In the genomic region with DNA sequence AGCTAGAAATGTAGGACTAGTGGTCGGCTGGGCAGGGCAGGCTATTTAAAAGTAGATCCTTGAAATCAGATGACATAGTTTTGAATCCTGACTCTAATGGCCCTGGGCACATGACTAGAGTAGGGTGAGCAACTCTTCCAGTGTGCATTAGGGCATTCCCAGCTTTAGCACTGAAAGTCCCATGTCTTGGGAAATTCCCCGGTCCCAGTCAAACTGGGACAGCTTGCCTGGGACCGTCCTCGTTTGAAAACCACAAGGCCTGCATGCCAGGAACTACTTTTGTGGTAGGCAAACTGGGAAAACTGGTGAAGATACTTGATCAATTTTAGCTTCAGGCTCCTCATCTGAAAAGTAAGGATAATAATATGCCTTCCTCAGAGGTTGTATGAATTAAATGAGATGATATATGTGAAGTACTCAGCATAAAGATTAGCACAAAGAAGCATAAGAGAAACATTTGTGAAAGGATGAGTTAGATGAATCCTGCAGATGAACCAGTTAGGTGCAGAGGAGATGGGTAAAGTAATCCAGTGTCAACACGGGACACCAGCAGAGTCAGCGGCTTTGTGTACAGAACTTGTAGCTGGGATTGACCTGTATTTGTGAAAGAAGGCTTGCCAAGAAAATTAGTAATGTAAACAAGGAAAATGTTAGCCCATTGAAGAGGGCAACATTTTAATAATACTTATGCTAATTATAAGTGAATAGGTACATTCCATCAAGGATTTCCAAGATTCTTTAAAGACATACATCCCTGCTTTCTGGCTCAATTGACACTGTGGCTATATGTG, we compare ENCODE assay signal across 18 cellular contexts.
DNase-seq lines count a peak whose midpoint lies in the region; ATAC-seq, FAIRE-seq and TF ChIP-seq lines count a peak whose summit lies in the region.
"Had no signal": no experiment of that assay in that cellular context is flagged by ENCODE, and none has a peak within 500 bp of the region (broad histone marks: within the 10 kb centered on the region; RNA-seq: fewer than 3 reads in every experiment).

No MANE protein-coding gene starts in this region.

- H3K27ac ChIP-seq in GM23338 (ENCODE audit: low read depth) (no peak overlapping the region), SU-DHL-6 (ENCODE audit: low read depth, low read length) (peak overlapping the region; percentile 99), HepG2 (ENCODE audit: extremely low read length, insufficient read depth, low read length) (no peak overlapping the region)
- H3K27ac ChIP-seq: PC-9, psoas muscle, SJCRH30 had no signal

- no peaks in the 10 kb centered on the region for H3K79me2 ChIP-seq in GM23338 (replicated peaks; ENCODE audit: insufficient read depth)
- peaks cover 10% of the 10 kb centered on the region; the same call in 1 of the 2 replicates for H3K79me2 ChIP-seq in SU-DHL-6 (ENCODE audit: insufficient read depth, low read length)
- H3K79me2 ChIP-seq in HepG2 (ENCODE audit: insufficient read depth, low read length), result no peaks in the 10 kb centered on the region

- peaks cover 26% of the 10 kb centered on the region for H3K4me1 ChIP-seq in GM23338 (ENCODE audit: insufficient read depth)
- H3K4me1 ChIP-seq in HepG2 (ENCODE audit: insufficient read depth, low read length), result 0 out of 2 replicates have a peak, but pooled peaks cover 4% of the 10 kb centered on the region
- H3K4me1 ChIP-seq: psoas muscle, SJCRH30 had no signal

- no peak overlapping the region for H3K27ac Mint-ChIP-seq in GM23338
- no peak overlapping the region for H3K27ac Mint-ChIP-seq in nephron progenitor cell
- H3K27ac Mint-ChIP-seq: CD8-positive, alpha-beta T cell; T-helper 1 cell treated with Interleukin-12 subunit alpha and Interleukin-12 subunit beta and Interleukin-4 antibody, amounts not matched to agents 30 μg/mL and 1 μg/mL, for 36 hours had no signal

- FAIRE-seq in HepG2 (lab: Jason Lieb, UNC), result no peak

- ATAC-seq in GM23338 (no peak), HepG2 (no peak), HG02840 (IDR thresholded peaks at IDR 0.05; ENCODE audit: low FRiP score, unreplicated experiment) (no peak), HG02970 (IDR thresholded peaks at IDR 0.05; ENCODE audit: low FRiP score, unreplicated experiment) (no peak)
- ATAC-seq: CD8-positive, alpha-beta T cell had no signal

- H3K4me2 ChIP-seq in GM23338 (no peak overlapping the region), SU-DHL-6 (ENCODE audit: low read depth, low read length, poor library complexity, severe bottlenecking) (peak overlapping the region; percentile 60), HepG2 (ENCODE audit: low read depth, low read length) (no peak overlapping the region)
- H3K4me2 ChIP-seq: PC-9 had no signal

- TF ChIP-seq POLR2A in HepG2 (IDR thresholded peaks at IDR 0.05; ENCODE audit: insufficient read depth in 1 of 2, low read depth in 2 of 2, low read length in 2 of 2), result no peak

- intact Hi-C loops in HepG2 (cut with micrococcal nuclease; ENCODE audit: unreplicated experiment), result loop anchor here (10.0 kb wide), 3 partner anchors 144 to 436 kb away; no protein-coding TSS in a partner anchor

- no peak for TF ChIP-seq CTCF in GM23338 (conservative IDR thresholded peaks at IDR 0.05; ENCODE audit: low read depth in 2 of 2)
- no peak for TF ChIP-seq CTCF in SU-DHL-6 (IDR thresholded peaks at IDR 0.05; ENCODE audit: insufficient read depth, low read length, poor library complexity, severe bottlenecking)
- TF ChIP-seq CTCF in HepG2 (CRISPR knock-in tag; IDR thresholded peaks at IDR 0.05), result no peak
- TF ChIP-seq CTCF in nephron progenitor cell (IDR thresholded peaks at IDR 0.05), result no peak
- no peak for TF ChIP-seq CTCF in GM10266 (IDR thresholded peaks at IDR 0.05; ENCODE audit: control insufficient read depth, insufficient read depth, low read depth, missing control alignments)

- H3K4me3 ChIP-seq in GM23338, result no peak overlapping the region
- no peak overlapping the region for H3K4me3 ChIP-seq in SU-DHL-6 (ENCODE audit: insufficient read depth, low read length, poor library complexity, severe bottlenecking)
- no peak overlapping the region for H3K4me3 ChIP-seq in HepG2 (replicated peaks in 1 of 3; ENCODE audit: insufficient read depth in 1 of 3, low read depth in 2 of 3, low read length in 3 of 3)
- H3K4me3 ChIP-seq: PC-9, psoas muscle, SJCRH30, skin epidermis had no signal

- no peak for TF ChIP-seq EP300 in HepG2 (IDR thresholded peaks at IDR 0.05; ENCODE audit: low read depth in 2 of 2, low read length in 2 of 2)
- TF ChIP-seq EP300 in HepG2 (CRISPR knock-in tag; IDR thresholded peaks at IDR 0.05; ENCODE audit: borderline replicate concordance), result no peak

- H3F3A ChIP-seq in GM23338 (replicated peaks; ENCODE audit: low read depth), result no peaks in the 10 kb centered on the region
- peaks cover 43% of the 10 kb centered on the region for H3F3A ChIP-seq in SU-DHL-6 (ENCODE audit: insufficient read depth)

- H3K36me3 Mint-ChIP-seq in GM23338 (ENCODE audit: low read depth) (no peaks in the 10 kb centered on the region), nephron progenitor cell (ENCODE audit: low read depth) (no peaks in the 10 kb centered on the region)
- H3K36me3 Mint-ChIP-seq: CD8-positive, alpha-beta T cell had no signal

- no peaks in the 10 kb centered on the region for H3K9me3 Mint-ChIP-seq in GM23338
- H3K9me3 Mint-ChIP-seq in nephron progenitor cell, result no peaks in the 10 kb centered on the region
- H3K9me3 Mint-ChIP-seq: CD8-positive, alpha-beta T cell; T-helper 1 cell treated with Interleukin-12 subunit alpha and Interleukin-12 subunit beta and Interleukin-4 antibody, amounts not matched to agents 30 μg/mL and 1 μg/mL, for 36 hours had no signal

- in situ Hi-C loops in HepG2 (cut with HindIII; ENCODE audit: extremely low pct_ligation_motif_present, low pct_unique_long_range_greater_than_20kb), result loop anchor here (25.0 kb wide), 1 partner anchor 457 kb away; a partner anchor contains a TSS

- H2AFZ ChIP-seq in GM23338, result peak overlapping the region; percentile 0; the same call in 1 of the 2 replicates
- H2AFZ ChIP-seq in SU-DHL-6 (ENCODE audit: low read depth, low read length, severe bottlenecking), result no peak overlapping the region
- no peak overlapping the region for H2AFZ ChIP-seq in HepG2 (ENCODE audit: low read length)
- H2AFZ ChIP-seq: PC-9 had no signal

- H3K4me1 Mint-ChIP-seq in GM23338 (peaks cover 9% of the 10 kb centered on the region), nephron progenitor cell (peaks cover 10% of the 10 kb centered on the region)

- H3K4me3 Mint-ChIP-seq in GM23338 (no peak overlapping the region), nephron progenitor cell (no peak overlapping the region)
- H3K4me3 Mint-ChIP-seq: CD8-positive, alpha-beta T cell; T-helper 1 cell treated with Interleukin-12 subunit alpha and Interleukin-12 subunit beta and Interleukin-4 antibody, amounts not matched to agents 30 μg/mL and 1 μg/mL, for 36 hours had no signal

- H3K27me3 Mint-ChIP-seq in GM23338 (ENCODE audit: insufficient read depth, low read depth, poor library complexity) (peaks cover 4% of the 10 kb centered on the region), nephron progenitor cell (ENCODE audit: low read depth, poor library complexity) (peaks cover 14% of the 10 kb centered on the region)

- H3K9me3 ChIP-seq in SU-DHL-6 (ENCODE audit: insufficient read depth, low read length) (no peaks in the 10 kb centered on the region), HepG2 (ENCODE audit: low read length) (no peaks in the 10 kb centered on the region)
- H3K9me3 ChIP-seq: psoas muscle, SJCRH30 had no signal

- CTCF ChIA-PET in HepG2 (lab: Yijun Ruan, JAX; ENCODE audit: low intra/inter-chr PET ratio, low total read pairs), result no interaction called here

- H3K9me2 ChIP-seq in GM23338 (ENCODE audit: insufficient read depth) (peaks cover 2% of the 10 kb centered on the region), SU-DHL-6 (replicated peaks; ENCODE audit: insufficient read depth, low read length) (no peaks in the 10 kb centered on the region)

- H3K36me3 ChIP-seq in GM23338 (ENCODE audit: insufficient read depth), result no peaks in the 10 kb centered on the region
- no peaks in the 10 kb centered on the region for H3K36me3 ChIP-seq in SU-DHL-6 (ENCODE audit: low read length)
- no peaks in the 10 kb centered on the region for H3K36me3 ChIP-seq in HepG2 (replicated peaks in 1 of 2; ENCODE audit: control insufficient read depth in 1 of 2, insufficient read depth in 2 of 2, low read length in 2 of 2)
- H3K36me3 ChIP-seq: SJCRH30 had no signal

- 33% methylated on average over 6 of the region's 6 CpGs for WGBS in HepG2 (ENCODE audit: low lambda C conversion rate)

- 0 out of 2 replicates have a peak overlapping the region, but pooled peaks have one; percentile 5 for H3K9ac ChIP-seq in SU-DHL-6 (ENCODE audit: low read length)
- no peak overlapping the region for H3K9ac ChIP-seq in HepG2 (ENCODE audit: insufficient read depth, low read depth, low read length)

- H4K20me1 ChIP-seq in GM23338 (replicated peaks; ENCODE audit: insufficient read depth), result no peaks in the 10 kb centered on the region
- no peaks in the 10 kb centered on the region for H4K20me1 ChIP-seq in SU-DHL-6 (ENCODE audit: low read depth, low read length)
- H4K20me1 ChIP-seq in HepG2 (ENCODE audit: insufficient read depth, low read length), result no peaks in the 10 kb centered on the region

- TF ChIP-seq RAD21 in HepG2 (CRISPR knock-in tag; IDR thresholded peaks at IDR 0.05), result no peak

- POLR2A ChIA-PET in HepG2 (lab: Yijun Ruan, JAX), result no interaction called here

- no TSS peak for BruUV-seq in HepG2 (replicated peaks; lab: Mats Ljungman, UMichigan)

- H3K27me3 ChIP-seq in GM23338 (ENCODE audit: insufficient read depth) (no peaks in the 10 kb centered on the region), SU-DHL-6 (ENCODE audit: low read length) (no peaks in the 10 kb centered on the region), HepG2 (ENCODE audit: control insufficient read depth in 1 of 2, insufficient read depth in 2 of 2, low read length in 2 of 2) (peaks cover 2 to 4% of the 10 kb centered on the region in 2 experiments; a peak in 2 of 5 replicates)
- H3K27me3 ChIP-seq: SJCRH30 had no signal

- DNase-seq in COR-L47 (lab: John Stamatoyannopoulos, UW), result peak; percentile 12
- no peak for DNase-seq in GM23338 (ENCODE audit: low spot score)
- DNase-seq in HepG2 (ENCODE audit: low spot score), result no peak
- no peak for DNase-seq in nephron progenitor cell
- DNase-seq in GM10266 (ENCODE audit: extremely low spot score), result no peak
- DNase-seq: activated gamma-delta T cell treated with Interleukin-2 at 50 U/mL for 16 hours; CD8-positive, alpha-beta T cell; NCI-H1048; NCI-H2171; PC-9; psoas muscle; SJCRH30; stimulated activated CD4-positive, alpha-beta T cell treated with anti-CD3 and anti-CD28 coated beads, Interleukin-2, amount 100 ng/mL, for 24 hours had no signal

TF ChIP-seq in HepG2, 621 proteins besides CTCF, POLR2A, EP300 and RAD21:
- no peak for TF ChIP-seq MED8 (CRISPR knock-in tag; IDR thresholded peaks at IDR 0.05; ENCODE audit: insufficient replicate concordance)
- peak; percentile 29; the same call in 1 of the 2 replicates for TF ChIP-seq FOXA3 (CRISPR knock-in tag; IDR thresholded peaks at IDR 0.05)
